8 cellular contexts compared by ENCODE assay signal in genomic region chr18:48827321-48828200, GRCh38.
DNase-seq lines count a peak whose midpoint lies in the region; ATAC-seq, FAIRE-seq and TF ChIP-seq lines count a peak whose summit lies in the region.

No MANE protein-coding gene starts in this region.

- H3K56ac ChIP-seq in IMR-90 (ENCODE audit: extremely low read depth, insufficient read depth, low read length) = peak overlapping the region; percentile 25

- H3K4ac ChIP-seq in IMR-90 (ENCODE audit: low read depth, low read length) = peak overlapping the region; percentile 68

- intact Hi-C loops in IMR-90 (cut with micrococcal nuclease) (loop anchor here (5.0 kb wide), 2 partner anchors 115 to 150 kb away; no protein-coding TSS in a partner anchor), Right ventricle myocardium inferior (cut with DNase I) (loop anchor here (5.0 kb wide), 1 partner anchor 50 kb away; no protein-coding TSS in a partner anchor)

- H3K18ac ChIP-seq in IMR-90 (ENCODE audit: low read depth, low read length) = no peak overlapping the region

- peak overlapping the region; percentile 59 for H4K91ac ChIP-seq in IMR-90 (ENCODE audit: insufficient read depth, low read depth, low read length)

- TF ChIP-seq CTCF in IMR-90 (conservative IDR thresholded peaks at IDR 0.05; ENCODE audit: low read depth, low read length) (no peak), retinal pigment epithelial cell (conservative IDR thresholded peaks at IDR 0.05; ENCODE audit: low read depth, low read length) (no peak)

- TF ChIP-seq POLR2A in IMR-90 (IDR thresholded peaks at IDR 0.05; ENCODE audit: low read depth, low read length) (no peak), H54 (IDR thresholded peaks at IDR 0.05; ENCODE audit: low read depth, low read length) (no peak)

- whole genome bisulfite sequencing in IMR-90 (ENCODE audit: extremely low coverage in 2 of 2, insufficient read length in 1 of 2), 2 experiments = 28% methylated on average over 11 of the region's 21 CpGs; no CpG with 5 or more reads in 1 of the 2 experiments

- peak overlapping the region; percentile 18; the same call in 1 of the 2 replicates for H3K9ac ChIP-seq in IMR-90 (ENCODE audit: low read depth, low read length)

- H3K4me1 ChIP-seq in IMR-90 (ENCODE audit: control insufficient read depth, insufficient read depth, low read length) = peaks cover 27% of the 10 kb centered on the region

- peak overlapping the region; percentile 70 for H2BK20ac ChIP-seq in IMR-90 (ENCODE audit: low read depth, low read length)

- peak overlapping the region; percentile 34 for H3K27ac ChIP-seq in IMR-90 (ENCODE audit: insufficient read depth, low read length)

- POLR2A ChIA-PET in IMR-90 (lab: Charles Lee; ENCODE audit: unreplicated experiment) = interaction anchor here (0.6 kb wide), 3 partner anchors 13 to 84 kb away, joined by 3 to 6 read pairs (median 4); no protein-coding TSS in a partner anchor

- in situ Hi-C loops in IMR-90 (cut with MboI; ENCODE audit: low sequenced_read_pairs) = no loop called here
- in situ Hi-C loops in KBM-7 (cut with MboI; ENCODE audit: low pct_unique_long_range_greater_than_20kb, low sequenced_read_pairs) = no loop called here

- H4K20me1 ChIP-seq in IMR-90 (ENCODE audit: insufficient read depth, low read length) = peaks cover 11% of the 10 kb centered on the region; the same call in 1 of the 2 replicates

- 0 out of 3 replicates have a peak overlapping the region, but pooled peaks have one; percentile 23 for H2BK15ac ChIP-seq in IMR-90 (ENCODE audit: low read depth, low read length)

- H4K8ac ChIP-seq in IMR-90 (ENCODE audit: low read depth in 2 of 2, low read length in 2 of 2) = peak overlapping the region in 1 of 2 experiments; percentile 32; a peak in 1 of 4 replicates

- H3K23ac ChIP-seq in IMR-90 (ENCODE audit: low read depth, low read length) = peak overlapping the region; percentile 94

- no peak for FAIRE-seq in H54 (lab: Jason Lieb, UNC)

- peaks cover 18 to 80% of the 10 kb centered on the region in 2 experiments for H3K79me1 ChIP-seq in IMR-90 (ENCODE audit: low read depth in 1 of 2, low read length in 2 of 2)

- peaks cover 6% of the 10 kb centered on the region; the same call in 1 of the 2 replicates for H3K36me3 ChIP-seq in IMR-90 (ENCODE audit: control insufficient read depth, insufficient read depth, low read length)

- H2BK5ac ChIP-seq in IMR-90 (ENCODE audit: low read depth, low read length, poor library complexity, severe bottlenecking) = peak overlapping the region; percentile 13

- H2AK9ac ChIP-seq in IMR-90 (replicated peaks; ENCODE audit: low read depth, low read length, poor library complexity) = peak overlapping the region; percentile 81

- peak overlapping the region; percentile 64; the same call in 1 of the 2 replicates for H3K14ac ChIP-seq in IMR-90 (replicated peaks; ENCODE audit: low read depth, low read length)

- BruUV-seq in IMR-90 (replicated peaks; lab: Mats Ljungman, UMichigan) = no TSS peak

- TF ChIP-seq RAD21 in IMR-90 (IDR thresholded peaks at IDR 0.05; ENCODE audit: low read length) = no peak

- H2AK5ac ChIP-seq in IMR-90 (ENCODE audit: low read depth, low read length) = peak overlapping the region; percentile 69; the same call in 1 of the 2 replicates

- no peak overlapping the region for H4K5ac ChIP-seq in IMR-90 (ENCODE audit: low read depth, low read length)

- DNase-seq in IMR-90 (peak; percentile 73), Right ventricle myocardium inferior (ENCODE audit: missing footprints) (peak; percentile 25), retinal pigment epithelial cell (ENCODE audit: low read depth) (peak; percentile 62), H54 (ENCODE audit: insufficient read length, low spot score) (no peak), NCI-H524 treated with DMSO at 0.1 percent for 48 hours (lab: John Stamatoyannopoulos, UW) (no peak), KBM-7 (no peak)

- H3K4me2 ChIP-seq in IMR-90 (ENCODE audit: low read depth, low read length) = peak overlapping the region; percentile 64

- H3K9me1 ChIP-seq in IMR-90 (ENCODE audit: insufficient read depth, low read length) = peaks cover 24% of the 10 kb centered on the region

- H2BK120ac ChIP-seq in IMR-90 (ENCODE audit: low read depth, low read length) = peak overlapping the region; percentile 72

- dilution Hi-C loops in IMR-90 (cut with HindIII; ENCODE audit: low sequenced_read_pairs, unreplicated experiment) = no loop called here

- H2AFZ ChIP-seq in IMR-90 (replicated peaks; ENCODE audit: low read length, poor library complexity) = peak overlapping the region; percentile 74

- H3K4me3 ChIP-seq in IMR-90 (ENCODE audit: insufficient read depth, low read depth, low read length) (no peak overlapping the region), retinal pigment epithelial cell (ENCODE audit: low read length) (peak overlapping the region; percentile 30)

- CTCF ChIA-PET in IMR-90 (lab: Yijun Ruan, JAX) = interaction anchor here (0.6 to 1.1 kb wide), 3 partner anchors 114 to 411 kb away, joined by 3 to 4 read pairs (median 3); no protein-coding TSS in a partner anchor

- ATAC-seq in IMR-90 (ENCODE audit: low read depth) = peak; percentile 80
- ATAC-seq in SK-N-SH treated with all-trans-retinoic acid at 6 μM for 48 hours = peak; percentile 88
- peak; percentile 49 for ATAC-seq in Right ventricle myocardium inferior
- no peak for ATAC-seq in HG03095 (IDR thresholded peaks at IDR 0.05; ENCODE audit: unreplicated experiment)

- H3K27me3 ChIP-seq in IMR-90 (ENCODE audit: control insufficient read depth, insufficient read depth, low read length) = no peaks in the 10 kb centered on the region

- no peaks in the 10 kb centered on the region for H3K9me3 ChIP-seq in IMR-90 (ENCODE audit: control insufficient read depth, insufficient read depth, low read length)

TF ChIP-seq in IMR-90, 13 proteins besides CTCF, POLR2A, EP300 and RAD21:
- no peak for TF ChIP-seq NFE2L2 (IDR thresholded peaks at IDR 0.05; ENCODE audit: low read depth, low read length)
TF ChIP-seq in IMR-90: peak in this region for 0.

TF ChIP-seq in SK-N-SH treated with all-trans-retinoic acid at 6 μM for 48 hours, 23 proteins besides CTCF, POLR2A, EP300 and RAD21:
- no peak for TF ChIP-seq RARB (CRISPR knock-in tag; IDR thresholded peaks at IDR 0.05)

Comparison
In these comparisons a context has a peak if more than half of its experiments do, and no peak if none do; other contexts are left out.
1. DNase-seq: peak in IMR-90 (single experiment), Right ventricle myocardium inferior (single experiment) and retinal pigment epithelial cell (single experiment); none in H54 (single experiment), NCI-H524 treated with DMSO at 0.1 percent for 48 hours (single experiment) and KBM-7 (single experiment).